Comparison of ENCODE assay signal across 15 cellular contexts in genomic region chr12:18296201-18296908, GRCh38. TPM values are rescaled to one million over a fixed set of nuclear protein-coding genes. Genes with fewer than 3 reads are reported as not detected.
DNase-seq lines count a peak whose midpoint lies in the region; ATAC-seq and TF ChIP-seq lines count a peak whose summit lies in the region.
"Had no signal": no experiment of that assay in that cellular context is flagged by ENCODE, and none has a peak within 500 bp of the region (broad histone marks: within the 10 kb centered on the region; RNA-seq: fewer than 3 reads in every experiment).

No MANE protein-coding gene starts in this region.

- H2AFZ ChIP-seq in fibroblast of lung (ENCODE audit: low read length) (peak overlapping the region; percentile 68), osteoblast (ENCODE audit: low read length) (peak overlapping the region; percentile 60)

- H3K4me3 ChIP-seq in fibroblast of lung (replicated peaks in 1 of 4; ENCODE audit: control extremely low read depth in 1 of 4, insufficient read depth in 1 of 4, low read depth in 3 of 4, low read length in 4 of 4) (peak overlapping the region; percentile 19 to 41 (median 30)), osteoblast (ENCODE audit: insufficient read depth, low read length) (peak overlapping the region; percentile 45)
- H3K4me3 ChIP-seq: BLaER1 had no signal

- peak overlapping the region; percentile 95 for H3K27ac Mint-ChIP-seq in Calu3 (ENCODE audit: unreplicated experiment)
- H3K27ac Mint-ChIP-seq in immature natural killer cell: no peak overlapping the region
- H3K27ac Mint-ChIP-seq: activated CD4-positive, alpha-beta T cell treated with anti-CD3 and anti-CD28 coated beads for 36 hours; brain; nephron progenitor cell had no signal

- peaks cover 48% of the 10 kb centered on the region for H3K36me3 Mint-ChIP-seq in Calu3 (ENCODE audit: insufficient read depth, unreplicated experiment)
- H3K36me3 Mint-ChIP-seq in immature natural killer cell: no peaks in the 10 kb centered on the region
- H3K36me3 Mint-ChIP-seq: brain had no signal

- H3K79me2 ChIP-seq in fibroblast of lung (ENCODE audit: control insufficient read depth, insufficient read depth, low read length): no peaks in the 10 kb centered on the region
- no peaks in the 10 kb centered on the region for H3K79me2 ChIP-seq in osteoblast (ENCODE audit: insufficient read depth, low read length)

- no peaks in the 10 kb centered on the region for H3K27me3 ChIP-seq in fibroblast of lung (ENCODE audit: control insufficient read depth, insufficient read depth, low read length)
- H3K27me3 ChIP-seq in osteoblast (ENCODE audit: insufficient read depth, low read length): no peaks in the 10 kb centered on the region
- H3K27me3 ChIP-seq: BLaER1 had no signal

- ATAC-seq in HG02840 (IDR thresholded peaks at IDR 0.05; ENCODE audit: low FRiP score, unreplicated experiment) (no peak), GM21619 (IDR thresholded peaks at IDR 0.05; ENCODE audit: unreplicated experiment) (no peak)
- ATAC-seq: activated CD4-positive, alpha-beta T cell treated with anti-CD3 and anti-CD28 coated beads for 36 hours had no signal

- H3K9me3 Mint-ChIP-seq in Calu3 (ENCODE audit: low read depth, unreplicated experiment): no peaks in the 10 kb centered on the region
- H3K9me3 Mint-ChIP-seq in immature natural killer cell: peaks cover 0 to 35% (median 9%) of the 10 kb centered on the region in 6 donors

- BruUV-seq in Calu3 (replicated peaks; lab: Mats Ljungman, UMichigan): TSS peak; percentile 14

- H4K20me1 ChIP-seq in fibroblast of lung (ENCODE audit: control insufficient read depth, extremely low read depth, insufficient read depth, low read length): no peaks in the 10 kb centered on the region
- H4K20me1 ChIP-seq in osteoblast (ENCODE audit: insufficient read depth, low read length): no peaks in the 10 kb centered on the region
- H4K20me1 ChIP-seq: BLaER1 had no signal

- CTCF ChIA-PET in Calu3 (lab: Charles Lee): interaction anchor here (0.6 to 1.2 kb wide), 2 partner anchors 20 to 991 kb away, joined by 3 to 6 read pairs; no protein-coding TSS in a partner anchor

- DNase-seq in Calu3: no peak
- DNase-seq in OCI-M1 (lab: John Stamatoyannopoulos, UW): peak; percentile 54
- DNase-seq in fibroblast of lung (ENCODE audit: low read depth in 2 of 2): no peak
- no peak for DNase-seq in osteoblast (ENCODE audit: insufficient read length, low spot score, missing footprints)
- no peak for DNase-seq in immature natural killer cell
- DNase-seq in NCI-H1048 (lab: John Stamatoyannopoulos, UW): no peak
- DNase-seq: activated CD4-positive, alpha-beta T cell treated with anti-CD3 and anti-CD28 coated beads for 36 hours; NCI-H1105 treated with DMSO at 0.1 percent for 48 hours; NCI-H524 treated with DMSO at 0.1 percent for 48 hours; nephron progenitor cell; stimulated activated CD4-positive, alpha-beta T cell treated with anti-CD3 and anti-CD28 coated beads, Interleukin-15, amount 100 ng/mL, for 24 hours had no signal

- H3K27me3 Mint-ChIP-seq in Calu3 (ENCODE audit: unreplicated experiment) (no peaks in the 10 kb centered on the region), immature natural killer cell (ENCODE audit: low read depth in 3 of 3) (no peaks in the 10 kb centered on the region)
- H3K27me3 Mint-ChIP-seq: activated CD4-positive, alpha-beta T cell treated with anti-CD3 and anti-CD28 coated beads for 36 hours; brain had no signal

- H3K4me2 ChIP-seq in fibroblast of lung (ENCODE audit: extremely low read depth, insufficient read depth, low read length) (peak overlapping the region; percentile 80), osteoblast (ENCODE audit: insufficient read depth, low read length) (peak overlapping the region; percentile 72)
- H3K4me2 ChIP-seq: BLaER1 had no signal

- intact Hi-C loops in Calu3 (cut with micrococcal nuclease; ENCODE audit: unreplicated experiment): no loop called here

- peaks cover 38% of the 10 kb centered on the region for H3K4me1 Mint-ChIP-seq in Calu3 (ENCODE audit: low read depth, unreplicated experiment)
- no peaks in the 10 kb centered on the region for H3K4me1 Mint-ChIP-seq in immature natural killer cell
- H3K4me1 Mint-ChIP-seq: activated CD4-positive, alpha-beta T cell treated with anti-CD3 and anti-CD28 coated beads for 36 hours; nephron progenitor cell had no signal

- TF ChIP-seq CTCF in Calu3 (IDR thresholded peaks at IDR 0.05; ENCODE audit: unreplicated experiment) (no peak), fibroblast of lung (conservative IDR thresholded peaks at IDR 0.05 in 1 of 2, IDR thresholded peaks at IDR 0.05 in 1 of 2; ENCODE audit: low read depth in 1 of 2, low read length in 2 of 2) (no peak), osteoblast (IDR thresholded peaks at IDR 0.05; ENCODE audit: extremely low read depth, low read depth, low read length) (no peak)

- no peaks in the 10 kb centered on the region for H3K36me3 ChIP-seq in fibroblast of lung (ENCODE audit: control insufficient read depth, insufficient read depth, low read length)
- no peaks in the 10 kb centered on the region for H3K36me3 ChIP-seq in osteoblast (ENCODE audit: insufficient read depth, low read length)
- H3K36me3 ChIP-seq: BLaER1 had no signal

- no peaks in the 10 kb centered on the region for H3K9me3 ChIP-seq in fibroblast of lung (ENCODE audit: control insufficient read depth, insufficient read depth, low read depth, low read length)
- no peaks in the 10 kb centered on the region for H3K9me3 ChIP-seq in osteoblast (ENCODE audit: low read depth, low read length)

- H3K4me1 ChIP-seq in fibroblast of lung (ENCODE audit: control insufficient read depth, extremely low read depth, insufficient read depth, low read length): no peaks in the 10 kb centered on the region
- no peaks in the 10 kb centered on the region for H3K4me1 ChIP-seq in osteoblast (ENCODE audit: insufficient read depth, low read length)
- H3K4me1 ChIP-seq: BLaER1 had no signal

- H3K27ac ChIP-seq in fibroblast of lung (ENCODE audit: insufficient read depth, low read length) (no peak overlapping the region), osteoblast (ENCODE audit: low read depth, low read length) (no peak overlapping the region)
- H3K27ac ChIP-seq: BLaER1 had no signal

- no peak overlapping the region for H3K9ac ChIP-seq in fibroblast of lung (ENCODE audit: insufficient read depth, low read length)
- H3K9ac ChIP-seq: BLaER1 had no signal

- H3K4me3 Mint-ChIP-seq in Calu3 (ENCODE audit: low read depth, unreplicated experiment) (peak overlapping the region; percentile 67), immature natural killer cell (no peak overlapping the region)
- H3K4me3 Mint-ChIP-seq: activated CD4-positive, alpha-beta T cell treated with anti-CD3 and anti-CD28 coated beads for 36 hours; nephron progenitor cell had no signal

RNA-seq across cellular contexts. Expression of gene PIK3C2G, which starts 35.0 kb away (rescaled TPM):
- total RNA-seq in Calu3 (2022) (24.0 and 24.3 TPM in 2 replicates), fibroblast of lung (not detected in 2 replicates), osteoblast (not detected in 2 replicates)
- polyA plus RNA-seq in fibroblast of lung (not detected in 2 replicates), immature natural killer cell (not detected)
- polyA plus RNA-seq in fibroblast of lung (2012): not detected in 2 replicates
- not detected in 2 replicates for polyA minus RNA-seq in fibroblast of lung (ENCODE audit: low replicate concordance)
- total RNA-seq: activated CD4-positive, alpha-beta T cell treated with anti-CD3 and anti-CD28 coated beads for 36 hours had no signal

Comparison
In these comparisons a context has a peak if more than half of its experiments do, and no peak if none do; other contexts are left out.
1. RNA of gene PIK3C2G, which starts 35.0 kb away (total RNA-seq): 24.0 to 24.3 TPM in Calu3; not detected in fibroblast of lung and not detected in osteoblast; every median in the first group is over 10 times any median in the second.